Comparison of ENCODE assay signal across 9 cellular contexts in the genomic region with DNA sequence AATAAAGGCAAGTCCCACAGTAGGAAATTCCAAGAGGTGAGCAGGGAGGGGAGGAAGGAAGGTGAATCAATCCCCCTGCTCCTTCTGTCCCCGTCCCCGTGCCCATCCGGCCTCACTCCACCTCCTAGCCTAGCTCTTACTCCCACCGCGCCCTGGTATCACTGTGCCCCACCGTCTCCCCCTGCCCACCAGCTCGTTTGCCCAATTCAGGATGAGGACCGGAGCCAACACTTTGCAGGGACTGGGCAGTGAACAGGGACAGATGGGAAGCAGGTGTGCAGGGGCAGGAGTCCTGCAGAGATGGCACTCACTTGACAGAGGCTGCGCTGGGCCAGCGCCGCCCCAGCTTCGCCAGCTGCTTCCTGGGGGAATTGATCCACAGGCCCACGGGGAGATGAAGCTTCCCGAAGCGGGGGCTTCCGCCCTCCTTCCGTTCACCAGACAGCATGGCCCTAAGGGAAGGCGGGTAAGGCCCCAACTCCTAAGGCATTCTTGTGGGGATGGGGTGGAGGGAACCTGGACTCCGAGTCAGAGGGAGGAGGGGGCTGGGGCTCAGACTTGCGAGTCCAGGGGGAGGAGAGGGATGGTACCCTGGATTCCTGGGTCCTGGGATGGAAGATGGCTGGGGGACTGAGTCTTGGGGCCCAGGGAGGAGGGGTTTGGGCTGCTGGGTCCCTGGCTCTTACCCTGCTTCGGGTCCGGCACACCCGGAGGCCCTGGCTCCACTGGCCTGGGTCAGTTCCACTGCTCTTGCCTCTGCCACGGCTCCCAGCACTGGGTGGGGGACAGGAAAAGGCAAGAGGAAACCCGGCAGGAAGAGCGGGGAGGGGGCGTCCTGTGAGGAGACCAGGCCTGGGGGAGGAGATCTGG. TPM values are rescaled to one million over a fixed set of nuclear protein-coding genes. Genes with fewer than 3 reads are reported as not detected.
DNase-seq lines count a peak whose midpoint lies in the region; ATAC-seq and TF ChIP-seq lines count a peak whose summit lies in the region.
"Had no signal": no experiment of that assay in that cellular context is flagged by ENCODE, and none has a peak within 500 bp of the region (broad histone marks: within the 10 kb centered on the region; RNA-seq: fewer than 3 reads in every experiment).

Gene RASIP1 (minus strand): TSS at position 776 of the 870 bp plus-strand sequence. CDS start 328 bp downstream, at position 448.

- H3K27me3 ChIP-seq in colonic mucosa = peaks cover 5% of the 10 kb centered on the region

- H3K9ac ChIP-seq in colonic mucosa (ENCODE audit: low read depth in 2 of 2, low read length in 2 of 2) = peak within 1 kb of the TSS; percentile 58

- no peaks in the 10 kb centered on the region for H3K36me3 Mint-ChIP-seq in memory B cell
- H3K36me3 Mint-ChIP-seq in type B pancreatic cell = peaks cover under 1% of the 10 kb centered on the region

- no peak within 1 kb of the TSS for H3K27ac ChIP-seq in colonic mucosa

- H3K27ac Mint-ChIP-seq in memory B cell (no peak within 1 kb of the TSS), type B pancreatic cell (no peak within 1 kb of the TSS)

- no peak for TF ChIP-seq CTCF in colonic mucosa (IDR thresholded peaks at IDR 0.05)
- TF ChIP-seq CTCF in type B pancreatic cell (conservative IDR thresholded peaks at IDR 0.05) = no peak
- TF ChIP-seq CTCF in GM13977 (IDR thresholded peaks at IDR 0.05; ENCODE audit: extremely low read depth, insufficient read depth, missing control alignments) = no peak

- H3K4me3 ChIP-seq in colonic mucosa = peak within 1 kb of the TSS; percentile 47

- no peaks in the 10 kb centered on the region for H3K9me3 ChIP-seq in colonic mucosa

- DNase-seq in NCI-H748 (lab: John Stamatoyannopoulos, UW; ENCODE audit: unreplicated experiment) = peak; percentile 68
- no peak for DNase-seq in NCI-H748 treated with DMSO at 0.1 percent for 48 hours (lab: John Stamatoyannopoulos, UW)
- DNase-seq in colonic mucosa = no peak
- no peak for DNase-seq in memory B cell (ENCODE audit: low spot score in 2 of 2)
- no peak for DNase-seq in type B pancreatic cell (ENCODE audit: extremely low spot score, unreplicated experiment)
- no peak for DNase-seq in germinal center (ENCODE audit: low spot score)
- DNase-seq in GM13977 (ENCODE audit: low spot score) = no peak
- DNase-seq: activated gamma-delta T cell treated with Interleukin-2 at 50 U/mL for 16 hours had no signal

- H3K36me3 ChIP-seq in colonic mucosa = no peaks in the 10 kb centered on the region

- H3K27me3 Mint-ChIP-seq in memory B cell (peaks cover 9% of the 10 kb centered on the region), type B pancreatic cell (peaks cover 3% of the 10 kb centered on the region)

- in situ Hi-C loops in GM13977 (cut with MboI; ENCODE audit: low pct_unique_long_range_greater_than_20kb, low sequenced_read_pairs, unreplicated experiment) = no loop called here

- no peaks in the 10 kb centered on the region for H3K4me1 ChIP-seq in colonic mucosa

- intact Hi-C loops in colonic mucosa (cut with DNase I) = loop anchor here (5.0 kb wide), 2 partner anchors 63 to 93 kb away; partner anchors contain the start of gene CA11

- H3K4me1 Mint-ChIP-seq in memory B cell (peaks cover 10% of the 10 kb centered on the region), type B pancreatic cell (ENCODE audit: unreplicated experiment) (peaks cover 10% of the 10 kb centered on the region)

- ATAC-seq in memory B cell (ENCODE audit: low read depth) = no peak
- ATAC-seq in GM21723 (IDR thresholded peaks at IDR 0.05; ENCODE audit: unreplicated experiment) = no peak

- H3K9me3 Mint-ChIP-seq in memory B cell (peaks cover 1% of the 10 kb centered on the region), type B pancreatic cell (peaks cover under 1% of the 10 kb centered on the region)

- H3K4me3 Mint-ChIP-seq in memory B cell (peak within 1 kb of the TSS; percentile 50), type B pancreatic cell (peak within 1 kb of the TSS; percentile 39)

RNA-seq across cellular contexts. Expression of gene RASIP1, which starts in this region (rescaled TPM):
- total RNA-seq in colonic mucosa = 1 to 10 TPM; 2.2 to 4.8 TPM
- total RNA-seq in type B pancreatic cell (ENCODE audit: low replicate concordance) = 1.9 and 4.6 TPM in 2 replicates
